Comparison of ENCODE assay signal across 11 cellular contexts in genomic region chr22:29044657-29045176, GRCh38. TPM values are rescaled to one million over a fixed set of nuclear protein-coding genes. Genes with fewer than 3 reads are reported as not detected.
DNase-seq lines count a peak whose midpoint lies in the region; ATAC-seq and TF ChIP-seq lines count a peak whose summit lies in the region.
"Had no signal": no experiment of that assay in that cellular context is flagged by ENCODE, and none has a peak within 500 bp of the region (broad histone marks: within the 10 kb centered on the region; RNA-seq: fewer than 3 reads in every experiment).

No MANE protein-coding gene starts in this region.

- no peak for ATAC-seq in GM18520 (IDR thresholded peaks at IDR 0.05; ENCODE audit: unreplicated experiment)
- no peak for ATAC-seq in HG03521 (IDR thresholded peaks at IDR 0.05; ENCODE audit: unreplicated experiment)

- H3K4me3 ChIP-seq in epithelial cell of proximal tubule (ENCODE audit: low read depth, low read length): no peak overlapping the region

- TF ChIP-seq CTCF in epithelial cell of proximal tubule (conservative IDR thresholded peaks at IDR 0.05; ENCODE audit: low read depth, low read length): no peak

- peak; percentile 78 for DNase-seq in AG08395 (ENCODE audit: low spot score)
- DNase-seq in RPMI7951 (ENCODE audit: low read depth): peak; percentile 85
- peak; percentile 95 for DNase-seq in epithelial cell of proximal tubule (ENCODE audit: low read depth)
- peak; percentile 61 for DNase-seq in non-pigmented ciliary epithelial cell (ENCODE audit: low read depth)
- no peak for DNase-seq in NCI-H2081 (lab: John Stamatoyannopoulos, UW)
- DNase-seq in nucleus accumbens (lab: John Stamatoyannopoulos, UW): no peak
- DNase-seq: activated gamma-delta T cell treated with Interleukin-2 at 50 U/mL for 16 hours, naive B cell had no signal

RNA-seq across cellular contexts. Expression of gene C22orf31, which starts 16.9 kb away (rescaled TPM):
- total RNA-seq in RPMI7951 (2014; rRNA removed; shearing (Covaris generic)): not detected in 2 replicates
- total RNA-seq in epithelial cell of proximal tubule: not detected in 2 replicates
- total RNA-seq: B cell had no signal

RNA-seq across cellular contexts. Expression of gene KREMEN1, which starts 28.1 kb away (rescaled TPM):
- 6.1 and 6.2 TPM in 2 replicates for total RNA-seq in RPMI7951 (2014; rRNA removed; shearing (Covaris generic))
- total RNA-seq in epithelial cell of proximal tubule: 4.8 and 10.8 TPM in 2 replicates
- total RNA-seq: B cell had no signal

Comparison
In these comparisons a context has a peak if more than half of its experiments do, and no peak if none do; other contexts are left out.
1. DNase-seq: peak in AG08395 (single experiment), RPMI7951 (single experiment), epithelial cell of proximal tubule (single experiment) and non-pigmented ciliary epithelial cell (single experiment); none in NCI-H2081 (0 of 2) and nucleus accumbens (0 of 56).